ENCODE assay signal across 8 cellular contexts in the genomic region with DNA sequence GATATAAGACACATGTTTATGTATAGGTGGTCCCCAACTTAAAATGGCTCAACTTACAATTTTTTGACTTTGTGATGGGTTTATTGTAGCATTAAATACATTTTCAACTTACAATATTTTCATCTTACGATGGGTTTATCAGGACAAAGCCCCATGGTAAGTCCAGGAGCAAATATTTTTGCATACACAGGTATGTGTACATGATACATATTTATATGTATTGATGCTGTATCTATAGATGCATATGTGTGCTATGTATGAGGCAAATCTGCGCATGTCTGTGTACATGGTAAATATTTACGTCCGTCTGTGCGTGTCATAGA. TPM values are rescaled to one million over a fixed set of nuclear protein-coding genes. Genes with fewer than 3 reads are reported as not detected.
A peak's percentile ranks its signal among the peaks of the same experiment; 100 is the strongest.
DNase-seq lines count a peak whose midpoint lies in the region; ATAC-seq and TF ChIP-seq lines count a peak whose summit lies in the region.

No MANE protein-coding gene starts in this region.

- CTCF ChIA-PET in activated naive CD4-positive, alpha-beta T cell treated with anti-CD3 and anti-CD28 coated beads for 36 hours (lab: Charles Lee) = no interaction called here

- ATAC-seq in GM18868 (IDR thresholded peaks at IDR 0.05; ENCODE audit: unreplicated experiment) = no peak

- peaks cover 27% of the 10 kb centered on the region for H3K36me3 Mint-ChIP-seq in activated naive CD4-positive, alpha-beta T cell treated with anti-CD3 and anti-CD28 coated beads for 36 hours (ENCODE audit: low read depth)

- no peak for TF ChIP-seq EP300 in tibial nerve (IDR thresholded peaks at IDR 0.05)

- H3K27ac Mint-ChIP-seq in activated naive CD4-positive, alpha-beta T cell treated with anti-CD3 and anti-CD28 coated beads for 36 hours = peak overlapping the region; percentile 92

- 27 to 30% methylated on average over 5 of the region's 5 CpGs for WGBS in lower leg skin, 2 donors
- 39 to 41% methylated on average over 5 of the region's 5 CpGs for WGBS in tibial nerve, 2 donors

- no peaks in the 10 kb centered on the region for H3K27me3 ChIP-seq in ascending aorta
- H3K27me3 ChIP-seq in tibial nerve = no peaks in the 10 kb centered on the region

- intact Hi-C loops in activated naive CD4-positive, alpha-beta T cell treated with anti-CD3 and anti-CD28 coated beads for 36 hours (cut with micrococcal nuclease) = loop anchor here (1.0 to 5.0 kb wide), 8 partner anchors 121 to 1839 kb away; a partner anchor contains a TSS
- intact Hi-C loops in ascending aorta (cut with DNase I) = loop anchor here (2.0 to 5.0 kb wide), 6 partner anchors 135 to 1841 kb away; a partner anchor contains a TSS
- intact Hi-C loops in lower leg skin (cut with DNase I; ENCODE audit: low total_unique reads) = no loop called here

- H3K4me1 ChIP-seq in ascending aorta (peaks cover 9 to 16% of the 10 kb centered on the region in 2 donors), tibial nerve (peaks cover 0 to 37% (median 22%) of the 10 kb centered on the region in 4 donors)

- TF ChIP-seq CTCF in ascending aorta (IDR thresholded peaks at IDR 0.05) (no peak), lower leg skin (IDR thresholded peaks at IDR 0.05) (no peak), tibial nerve (IDR thresholded peaks at IDR 0.05) (no peak)

- H3K4me3 ChIP-seq in ascending aorta (peak overlapping the region; percentile 72 to 94), lower leg skin (ENCODE audit: low read depth, poor library complexity, severe bottlenecking) (peak overlapping the region; percentile 23), tibial nerve (peak overlapping the region; percentile 76 to 93 (median 88))

- H3K9me3 ChIP-seq in ascending aorta (no peaks in the 10 kb centered on the region), tibial nerve (no peaks in the 10 kb centered on the region)

- peaks cover 33% of the 10 kb centered on the region for H3K4me1 Mint-ChIP-seq in activated naive CD4-positive, alpha-beta T cell treated with anti-CD3 and anti-CD28 coated beads for 36 hours (ENCODE audit: low read depth)

- peaks cover 0 to 14% of the 10 kb centered on the region in 2 donors for H3K36me3 ChIP-seq in ascending aorta
- peaks cover 0 to 6% (median 0%) of the 10 kb centered on the region in 3 donors for H3K36me3 ChIP-seq in tibial nerve

- DNase-seq in activated naive CD4-positive, alpha-beta T cell treated with anti-CD3 and anti-CD28 coated beads for 36 hours = no peak
- DNase-seq in activated naive CD4-positive, alpha-beta T cell (lab: John Stamatoyannopoulos, UW) = no peak
- DNase-seq in ascending aorta (ENCODE audit: low spot score in 2 of 2) (no peak), lower leg skin (ENCODE audit: low spot score in 2 of 2) (no peak), tibial nerve (ENCODE audit: low spot score in 2 of 2) (no peak), NCI-H2029 treated with DMSO at 0.1 percent for 48 hours (lab: John Stamatoyannopoulos, UW) (no peak)
- no peak for DNase-seq in stimulated activated naive CD4-positive, alpha-beta T cell treated with Interleukin-2 at 50 U/mL for 16 hours (lab: John Stamatoyannopoulos, UW)

- peak overlapping the region; percentile 82 for H3K4me3 Mint-ChIP-seq in activated naive CD4-positive, alpha-beta T cell treated with anti-CD3 and anti-CD28 coated beads for 36 hours

- H3K27ac ChIP-seq in ascending aorta (peak overlapping the region; percentile 82 to 90), tibial nerve (peak overlapping the region; percentile 86 to 98 (median 92))

- H3K27me3 Mint-ChIP-seq in activated naive CD4-positive, alpha-beta T cell treated with anti-CD3 and anti-CD28 coated beads for 36 hours (ENCODE audit: low read depth) = no peaks in the 10 kb centered on the region

- TF ChIP-seq POLR2A in lower leg skin (IDR thresholded peaks at IDR 0.05) (no peak), tibial nerve (IDR thresholded peaks at IDR 0.05) (no peak)

- no peaks in the 10 kb centered on the region for H3K9me3 Mint-ChIP-seq in activated naive CD4-positive, alpha-beta T cell treated with anti-CD3 and anti-CD28 coated beads for 36 hours

RNA-seq across cellular contexts. Expression of a gene that starts 0.7 kb away (rescaled TPM):
- total RNA-seq in activated naive CD4-positive, alpha-beta T cell treated with anti-CD3 and anti-CD28 coated beads for 36 hours = 10 to 100 TPM; 52.9 to 55.7 TPM
- 31.7 TPM for total RNA-seq in ascending aorta
- 10 to 100 TPM; 55.5 to 76.1 (median 60.4) TPM for total RNA-seq in lower leg skin
- total RNA-seq in tibial nerve = 10 to 100 TPM; 60.7 to 68.7 (median 64.7) TPM

Comparison
In these comparisons a context has a peak if more than half of its experiments do, and no peak if none do; other contexts are left out.
1. H3K4me3 ChIP-seq: peak in every context shown above with its lines; median percentile 88 in tibial nerve; 83 in ascending aorta; 23 in lower leg skin.